In the genomic region with DNA sequence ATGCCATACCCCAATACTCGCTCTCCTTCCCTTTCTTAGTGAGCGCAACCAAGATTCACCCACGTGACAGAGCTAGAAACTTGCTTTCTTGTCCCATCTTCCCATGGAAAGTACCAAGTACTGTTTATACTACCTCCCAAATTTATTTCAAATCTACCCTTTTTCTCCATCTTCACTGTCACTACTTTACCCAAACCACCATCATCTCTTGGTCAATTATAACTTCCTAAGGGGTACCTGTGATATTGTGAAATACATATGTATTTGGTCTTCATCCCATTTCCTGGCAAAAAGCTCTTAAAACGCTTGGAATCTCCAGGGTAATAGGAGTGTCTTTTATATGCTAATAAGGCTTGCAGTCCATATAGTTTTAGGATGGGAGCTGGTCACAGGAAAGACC, we compare ENCODE assay signal across 1 cellular context.
TF ChIP-seq lines count a peak whose summit lies in the region.

No MANE protein-coding gene starts in this region.

TF ChIP-seq in IMR-90, 13 proteins besides CTCF, POLR2A, EP300 and RAD21:
- TF ChIP-seq CEBPB (IDR thresholded peaks at IDR 0.05; ENCODE audit: low read depth, low read length): peak; percentile 57
- TF ChIP-seq, protein P1, sequence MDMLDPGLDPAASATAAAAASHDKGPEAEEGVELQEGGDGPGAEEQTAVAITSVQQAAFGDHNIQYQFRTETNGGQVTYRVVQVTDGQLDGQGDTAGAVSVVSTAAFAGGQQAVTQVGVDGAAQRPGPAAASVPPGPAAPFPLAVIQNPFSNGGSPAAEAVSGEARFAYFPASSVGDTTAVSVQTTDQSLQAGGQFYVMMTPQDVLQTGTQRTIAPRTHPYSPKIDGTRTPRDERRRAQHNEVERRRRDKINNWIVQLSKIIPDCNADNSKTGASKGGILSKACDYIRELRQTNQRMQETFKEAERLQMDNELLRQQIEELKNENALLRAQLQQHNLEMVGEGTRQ (IDR thresholded peaks at IDR 0.05; ENCODE audit: low read depth, low read length): no peak
